13 cellular contexts compared by ENCODE assay signal in the genomic region with DNA sequence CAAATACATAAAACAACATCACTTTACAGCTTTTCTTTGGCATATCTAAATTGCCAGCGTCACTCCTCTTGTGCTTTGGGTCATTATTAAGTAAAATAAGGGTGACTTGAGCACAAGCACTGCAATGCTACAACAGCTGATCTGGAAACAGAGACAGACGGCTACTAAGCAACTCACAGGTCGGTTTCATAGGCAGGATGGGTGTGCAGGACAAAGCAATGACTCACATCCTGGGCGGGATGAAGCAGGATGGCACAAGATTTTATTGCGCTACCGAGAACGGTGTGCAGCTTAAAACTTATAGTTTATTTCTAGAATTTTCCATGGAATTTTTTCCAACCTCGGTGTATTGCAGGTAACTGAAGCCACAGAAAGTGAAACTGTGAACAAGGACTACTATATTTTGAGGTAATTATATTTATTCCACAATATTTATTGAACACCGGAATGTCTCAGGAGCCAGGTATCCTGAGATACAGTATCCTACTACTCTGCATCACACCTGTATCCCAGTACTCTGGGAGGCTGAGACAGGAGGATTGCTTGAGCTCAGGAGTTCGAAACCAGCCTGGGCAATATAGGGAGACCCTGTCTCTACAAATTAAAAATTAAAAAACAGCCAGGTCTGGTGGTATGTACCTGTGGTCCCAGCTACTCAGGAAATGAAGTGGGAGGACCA.
DNase-seq lines count a peak whose midpoint lies in the region; ATAC-seq and TF ChIP-seq lines count a peak whose summit lies in the region.
"Had no signal": no experiment of that assay in that cellular context is flagged by ENCODE, and none has a peak within 500 bp of the region (broad histone marks: within the 10 kb centered on the region; RNA-seq: fewer than 3 reads in every experiment).

No MANE protein-coding gene starts in this region.

- H3K4me3 ChIP-seq in fibroblast of villous mesenchyme (ENCODE audit: low read depth, low read length) = no peak overlapping the region
- H3K4me3 ChIP-seq in gastrocnemius medialis = peak overlapping the region in 2 of 4 donors; percentile 13

- no peaks in the 10 kb centered on the region for H3K27me3 ChIP-seq in gastrocnemius medialis

- peaks cover 0 to 6% of the 10 kb centered on the region in 2 donors for H3K4me1 ChIP-seq in gastrocnemius medialis

- no peak for TF ChIP-seq CTCF in RWPE1 (conservative IDR thresholded peaks at IDR 0.05; ENCODE audit: low read depth)
- TF ChIP-seq CTCF in fibroblast of villous mesenchyme (IDR thresholded peaks at IDR 0.05; ENCODE audit: insufficient read depth, low read depth, low read length) = no peak
- TF ChIP-seq CTCF in gastrocnemius medialis (IDR thresholded peaks at IDR 0.05 in 4 of 5, conservative IDR thresholded peaks at IDR 0.05 in 1 of 5) = no peak

- CTCF ChIA-PET in RWPE1 (lab: Yijun Ruan, JAX) = interaction anchor here (0.6 to 1.2 kb wide), 4 partner anchors 68 to 262 kb away, joined by 3 to 4 read pairs (median 4); no protein-coding TSS in a partner anchor

- no peak for TF ChIP-seq POLR2A in gastrocnemius medialis (IDR thresholded peaks at IDR 0.05)

- H3K9me3 ChIP-seq in gastrocnemius medialis = no peaks in the 10 kb centered on the region

- H3K36me3 ChIP-seq in gastrocnemius medialis = no peaks in the 10 kb centered on the region

- DNase-seq in HPDE6-E6E7 (ENCODE audit: extremely low spot score) (peak; percentile 74), RWPE1 (ENCODE audit: low spot score) (peak; percentile 83), fibroblast of villous mesenchyme (ENCODE audit: low read depth) (peak; percentile 82), gastrocnemius medialis (no peak), HUDEP-2 (lab: John Stamatoyannopoulos, UW; ENCODE audit: unreplicated experiment in 76 of 76) (no peak), NCI-H146 (lab: John Stamatoyannopoulos, UW) (no peak), medulla oblongata (ENCODE audit: extremely low spot score) (no peak)
- DNase-seq in activated naive CD4-positive, alpha-beta T cell treated with anti-CD3 and anti-CD28 coated beads, Interleukin-2, amount 50 U/mL, for 16 hours = no peak
- DNase-seq: activated CD4-positive, alpha-beta memory T cell treated with anti-CD3 and anti-CD28 coated beads for 36 hours; activated naive CD8-positive, alpha-beta T cell treated with anti-CD3 and anti-CD28 coated beads, Interleukin-2, amount 50 U/mL, for 24 hours; DND-41; NCI-H2081 treated with DMSO at 0.1 percent for 48 hours; stimulated activated CD4-positive, alpha-beta T cell treated with anti-CD3 and anti-CD28 coated beads, Interleukin-1b, Interleukin-23, amount 100 ng/mL, for 48 hours had no signal

- H3K27ac ChIP-seq in RWPE1 (peak overlapping the region; percentile 93), gastrocnemius medialis (peak overlapping the region in 3 of 4 donors; percentile 14 to 52 (median 30))

- ATAC-seq in gastrocnemius medialis = peak; percentile 56 to 78
- ATAC-seq: activated naive CD8-positive, alpha-beta T cell treated with anti-CD3 and anti-CD28 coated beads, Interleukin-2, amount 50 U/mL, for 24 hours had no signal

- in situ Hi-C loops in gastrocnemius medialis (cut with MboI; ENCODE audit: low sequenced_read_pairs in 4 of 4) = no loop called here

- POLR2A ChIA-PET in RWPE1 (lab: Yijun Ruan, JAX; ENCODE audit: low non-redundant PET) = no interaction called here

- intact Hi-C loops in gastrocnemius medialis (cut with DNase I; ENCODE audit: low total_unique reads) = no loop called here

Comparison
In these comparisons a context has a peak if more than half of its experiments do, and no peak if none do; other contexts are left out.
1. DNase-seq: peak in HPDE6-E6E7 (single experiment), RWPE1 (single experiment) and fibroblast of villous mesenchyme (single experiment); none in gastrocnemius medialis (0 of 2), HUDEP-2 (0 of 76), NCI-H146 (single experiment), medulla oblongata (single experiment) and activated naive CD4-positive, alpha-beta T cell treated with anti-CD3 and anti-CD28 coated beads, Interleukin-2, amount 50 U/mL, for 16 hours (single experiment).